In the genomic region with DNA sequence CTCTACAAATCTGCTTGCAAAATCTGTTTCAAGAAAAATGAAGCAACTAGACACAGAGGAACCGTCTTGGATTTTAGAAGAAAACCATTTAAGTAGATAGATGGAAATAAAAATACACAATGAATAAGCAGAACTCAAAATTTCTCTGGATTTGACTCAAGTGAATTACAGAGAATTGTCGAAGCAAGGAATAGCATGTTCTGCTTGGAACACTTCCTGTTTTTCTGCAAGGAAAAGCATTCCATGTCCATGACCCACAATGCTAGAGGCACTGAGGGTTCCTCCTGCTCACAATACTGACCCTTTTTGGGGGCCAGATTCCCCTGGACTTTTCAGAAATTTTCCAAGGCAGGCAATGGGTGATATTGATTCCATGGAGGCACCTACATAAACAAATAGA, we compare ENCODE assay signal across 19 cellular contexts. TPM values are rescaled to one million over a fixed set of nuclear protein-coding genes. Genes with fewer than 3 reads are reported as not detected.
DNase-seq lines count a peak whose midpoint lies in the region; ATAC-seq and TF ChIP-seq lines count a peak whose summit lies in the region.
"Had no signal": no experiment of that assay in that cellular context is flagged by ENCODE, and none has a peak within 500 bp of the region (broad histone marks: within the 10 kb centered on the region; RNA-seq: fewer than 3 reads in every experiment).

No MANE protein-coding gene starts in this region.

- ATAC-seq in psoas muscle = no peak
- ATAC-seq: activated CD8-positive, alpha-beta T cell treated with anti-CD3 and anti-CD28 coated beads for 36 hours; activated T-cell treated with anti-CD3 and anti-CD28 coated beads, Interleukin-2, amount 50 U/mL, for 72 hours had no signal

- H3K36me3 Mint-ChIP-seq in chondrocyte (ENCODE audit: low read depth) = no peaks in the 10 kb centered on the region
- H3K36me3 Mint-ChIP-seq: activated naive CD8-positive, alpha-beta T cell treated with anti-CD3 and anti-CD28 coated beads, Interleukin-2, amount 10 ng/mL, durations not matched to agents 7 days and 5 days; naive B cell had no signal

- peak overlapping the region; percentile 82 for H3K27ac Mint-ChIP-seq in chondrocyte (ENCODE audit: unreplicated experiment)
- H3K27ac Mint-ChIP-seq: activated CD8-positive, alpha-beta T cell treated with anti-CD3 and anti-CD28 coated beads for 36 hours; activated naive CD8-positive, alpha-beta T cell treated with anti-CD3 and anti-CD28 coated beads, Interleukin-2, amount 10 ng/mL, durations not matched to agents 7 days and 5 days; activated T-cell treated with anti-CD3 and anti-CD28 coated beads, Interleukin-2, amount 50 U/mL, for 72 hours; naive B cell had no signal

- H3K4me1 ChIP-seq in GM23248 (ENCODE audit: insufficient read depth) = peaks cover 31% of the 10 kb centered on the region
- no peaks in the 10 kb centered on the region for H3K4me1 ChIP-seq in psoas muscle
- H3K4me1 ChIP-seq: BLaER1, colonic mucosa, left ventricle myocardium inferior, parathyroid adenoma had no signal

- H3K4me3 ChIP-seq in GM23248 (0 out of 2 replicates have a peak overlapping the region, but pooled peaks have one; percentile 6), psoas muscle (no peak overlapping the region)
- H3K4me3 ChIP-seq: BLaER1, colonic mucosa, left ventricle myocardium inferior had no signal

- in situ Hi-C loops in GM23248 (cut with MboI) = loop anchor here (25.0 kb wide), 1 partner anchor 439 kb away; no protein-coding TSS in a partner anchor

- no peaks in the 10 kb centered on the region for H3K9me2 ChIP-seq in GM23248 (ENCODE audit: insufficient read depth)

- peak overlapping the region; percentile 12 for H3K4me2 ChIP-seq in GM23248 (ENCODE audit: unreplicated experiment)
- H3K4me2 ChIP-seq: BLaER1 had no signal

- intact Hi-C loops in psoas muscle (cut with DNase I) = no loop called here

- H3K4me3 Mint-ChIP-seq in chondrocyte (ENCODE audit: unreplicated experiment) = no peak overlapping the region
- H3K4me3 Mint-ChIP-seq: activated CD8-positive, alpha-beta T cell treated with anti-CD3 and anti-CD28 coated beads for 36 hours; activated naive CD8-positive, alpha-beta T cell treated with anti-CD3 and anti-CD28 coated beads, Interleukin-2, amount 10 ng/mL, durations not matched to agents 7 days and 5 days; activated T-cell treated with anti-CD3 and anti-CD28 coated beads, Interleukin-2, amount 50 U/mL, for 72 hours; naive B cell had no signal

- H3K36me3 ChIP-seq in GM23248 (ENCODE audit: low read depth) (no peaks in the 10 kb centered on the region), psoas muscle (ENCODE audit: insufficient read depth in 1 of 2, low read depth in 1 of 2) (no peaks in the 10 kb centered on the region)
- H3K36me3 ChIP-seq: BLaER1, colonic mucosa, left ventricle myocardium inferior, WERI-Rb-1 had no signal

- peaks cover 6% of the 10 kb centered on the region for H3K27me3 Mint-ChIP-seq in chondrocyte (ENCODE audit: low read depth)

- H3K9me3 Mint-ChIP-seq in chondrocyte (ENCODE audit: low read depth) = peaks cover 2% of the 10 kb centered on the region
- H3K9me3 Mint-ChIP-seq: activated CD8-positive, alpha-beta T cell treated with anti-CD3 and anti-CD28 coated beads for 36 hours; activated naive CD8-positive, alpha-beta T cell treated with anti-CD3 and anti-CD28 coated beads, Interleukin-2, amount 10 ng/mL, durations not matched to agents 7 days and 5 days; activated T-cell treated with anti-CD3 and anti-CD28 coated beads, Interleukin-2, amount 50 U/mL, for 72 hours; naive B cell had no signal

- no peaks in the 10 kb centered on the region for H3K79me2 ChIP-seq in GM23248 (ENCODE audit: insufficient read depth)
- H3K79me2 ChIP-seq: parathyroid adenoma had no signal

- peaks cover 19% of the 10 kb centered on the region; the same call in 1 of the 2 replicates for H3F3A ChIP-seq in GM23248 (ENCODE audit: insufficient read depth)

- H3K27me3 ChIP-seq in GM23248 (replicated peaks; ENCODE audit: insufficient read depth) (no peaks in the 10 kb centered on the region), psoas muscle (ENCODE audit: insufficient read depth in 3 of 3, low read length in 2 of 3) (peaks cover 0 to 5% (median 0%) of the 10 kb centered on the region in 3 donors)
- H3K27me3 ChIP-seq: BLaER1, colonic mucosa had no signal

- DNase-seq in GM23248 (peak; percentile 47), chondrocyte (ENCODE audit: low spot score) (no peak), islet precursor cell (peak; percentile 8), stromal cell of bone marrow (ENCODE audit: low read depth) (peak; percentile 67), psoas muscle (no peak), NOMO-1 (lab: John Stamatoyannopoulos, UW; ENCODE audit: unreplicated experiment in 2 of 2) (no peak)
- DNase-seq in central memory CD4-positive, alpha-beta T cell = no peak
- no peak for DNase-seq in effector CD8-positive, alpha-beta T cell (lab: John Stamatoyannopoulos, UW)
- DNase-seq: activated CD8-positive, alpha-beta T cell treated with anti-CD3 and anti-CD28 coated beads for 36 hours; activated naive CD8-positive, alpha-beta T cell treated with anti-CD3 and anti-CD28 coated beads, Interleukin-2, amount 10 ng/mL, durations not matched to agents 7 days and 5 days; activated T-cell treated with anti-CD3 and anti-CD28 coated beads, Interleukin-2, amount 50 U/mL, for 72 hours; colonic mucosa; left ventricle myocardium inferior; naive B cell; NCI-H345; SHP77; WERI-Rb-1 had no signal

- H3K9ac ChIP-seq in GM23248 = no peak overlapping the region
- H3K9ac ChIP-seq: BLaER1, parathyroid adenoma had no signal

- H4K20me1 ChIP-seq in GM23248 (ENCODE audit: insufficient read depth) = no peaks in the 10 kb centered on the region
- H4K20me1 ChIP-seq: BLaER1 had no signal

- H3K27ac ChIP-seq in GM23248 (peak overlapping the region; percentile 4; the same call in 1 of the 2 replicates), psoas muscle (no peak overlapping the region)
- H3K27ac ChIP-seq: BLaER1, colonic mucosa, left ventricle myocardium inferior, parathyroid adenoma, WERI-Rb-1 had no signal

- 8 to 12% methylated on average over 2 of the region's 2 CpGs for WGBS in GM23248 (ENCODE audit: low coverage in 1 of 2, low lambda C conversion rate in 2 of 2, missing lambda C conversion rate in 2 of 2), 2 experiments
- WGBS in psoas muscle, 3 donors = 27 to 46% (median 29%) methylated on average over 2 of the region's 2 CpGs

- peaks cover 16% of the 10 kb centered on the region for H3K4me1 Mint-ChIP-seq in chondrocyte (ENCODE audit: low read depth)
- H3K4me1 Mint-ChIP-seq: activated naive CD8-positive, alpha-beta T cell treated with anti-CD3 and anti-CD28 coated beads, Interleukin-2, amount 10 ng/mL, durations not matched to agents 7 days and 5 days; naive B cell had no signal

- no peak for TF ChIP-seq CTCF in chondrocyte (IDR thresholded peaks at IDR 0.05)
- TF ChIP-seq CTCF in psoas muscle (IDR thresholded peaks at IDR 0.05) = no peak

- peak overlapping the region; percentile 50 for H2AFZ ChIP-seq in GM23248
- H2AFZ ChIP-seq: parathyroid adenoma had no signal

- H3K9me3 ChIP-seq in GM23248 (ENCODE audit: low read depth) (no peaks in the 10 kb centered on the region), psoas muscle (no peaks in the 10 kb centered on the region)
- H3K9me3 ChIP-seq: BLaER1, colonic mucosa, left ventricle myocardium inferior had no signal

RNA-seq across cellular contexts. Expression of a gene that starts 29.8 kb away (rescaled TPM):
- total RNA-seq in GM23248 (2014; rRNA removed; shearing (Covaris generic)) = 6.8 and 8.8 TPM in 2 replicates
- polyA plus RNA-seq in GM23248 (2016; fragmentation: Nextera tagmentation; extraction: Ambion mirVana) (2.0 and 2.8 TPM in 2 replicates), psoas muscle (1 to 10 TPM; 1.2 to 3.6 (median 1.7) TPM)
- total RNA-seq in chondrocyte (5.5 to 11.4 TPM (median 10.5 TPM) in 3 replicates), psoas muscle (10 to 100 TPM in 2 of 4 donors, 1 to 10 TPM in 2; 2.0 to 79.9 (median 24.7) TPM)

Comparison
In these comparisons a context has a peak if more than half of its experiments do, and no peak if none do; other contexts are left out.
1. DNase-seq: peak in GM23248 (single experiment), islet precursor cell (single experiment) and stromal cell of bone marrow (single experiment); none in chondrocyte (single experiment), central memory CD4-positive, alpha-beta T cell (single experiment), effector CD8-positive, alpha-beta T cell (single experiment), psoas muscle (0 of 2) and NOMO-1 (0 of 2).